ENCODE assay signal across 9 cellular contexts in the genomic region with DNA sequence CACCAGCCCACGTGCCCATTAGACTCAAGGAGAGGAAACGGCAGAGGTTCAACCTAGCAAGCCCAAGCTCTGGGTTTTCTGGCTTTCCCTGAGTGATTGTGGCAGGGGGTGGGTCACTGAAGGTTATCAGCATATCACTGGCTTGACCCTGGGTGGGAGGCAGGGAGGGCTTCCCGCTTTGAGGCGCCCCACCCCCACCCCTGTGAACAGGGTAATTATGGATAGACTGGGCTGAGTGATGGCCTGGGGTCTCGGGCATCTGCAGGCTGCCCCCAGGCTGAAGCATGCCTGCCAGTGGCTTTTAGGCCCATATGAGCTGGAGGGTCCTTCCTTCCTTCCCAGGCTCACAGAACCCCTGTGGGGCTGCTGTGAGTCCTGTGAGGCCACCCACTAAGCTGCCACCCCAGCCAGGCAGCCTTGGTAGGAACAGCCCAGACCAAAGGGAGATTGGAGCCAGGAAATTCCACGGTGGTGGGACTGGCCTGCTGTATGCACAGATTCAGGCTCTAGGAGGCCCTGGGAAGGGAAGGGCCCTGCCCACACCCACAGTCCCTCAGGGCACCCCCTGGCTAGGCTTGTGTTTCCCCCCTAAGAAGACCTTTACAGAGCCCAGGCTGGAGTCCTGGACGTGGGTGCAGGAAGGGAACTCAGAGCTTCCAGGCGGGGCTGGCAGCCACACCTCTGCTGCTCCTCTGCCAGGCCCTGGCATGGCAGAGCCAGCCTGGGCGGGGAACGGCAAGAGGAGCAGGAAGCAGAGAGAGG. TPM values are rescaled to one million over a fixed set of nuclear protein-coding genes. Genes with fewer than 3 reads are reported as not detected.
DNase-seq lines count a peak whose midpoint lies in the region; ATAC-seq and TF ChIP-seq lines count a peak whose summit lies in the region.
"Had no signal": no experiment of that assay in that cellular context is flagged by ENCODE, and none has a peak within 500 bp of the region (broad histone marks: within the 10 kb centered on the region; RNA-seq: fewer than 3 reads in every experiment).

No MANE protein-coding gene starts in this region.

- peak overlapping the region; percentile 42 for H3K4me2 ChIP-seq in skeletal muscle satellite cell (ENCODE audit: low read length)

- intact Hi-C loops in heart left ventricle (cut with DNase I) = no loop called here

- TF ChIP-seq POLR2A in heart left ventricle (IDR thresholded peaks at IDR 0.05) = no peak

- no peaks in the 10 kb centered on the region; a peak in 1 of 3 replicates for H3K36me3 ChIP-seq in HEK293 (ENCODE audit: control insufficient read depth in 2 of 2, insufficient read depth in 1 of 2, low read length in 2 of 2)
- no peaks in the 10 kb centered on the region for H3K36me3 ChIP-seq in heart left ventricle
- H3K36me3 ChIP-seq in skeletal muscle satellite cell (ENCODE audit: insufficient read depth, low read length) = no peaks in the 10 kb centered on the region

- 51 to 60% (median 53%) methylated on average over 10 of the region's 10 CpGs for WGBS in heart left ventricle, 4 donors

- peaks cover 0 to 29% (median 4%) of the 10 kb centered on the region in 9 donors for H3K27me3 ChIP-seq in heart left ventricle
- H3K27me3 ChIP-seq in skeletal muscle satellite cell (ENCODE audit: control insufficient read depth, insufficient read depth, low read length) = no peaks in the 10 kb centered on the region

- peak overlapping the region; percentile 39 for H3K9ac ChIP-seq in skeletal muscle satellite cell (ENCODE audit: low read depth, low read length)

- H3K27ac ChIP-seq in HEK293 (ENCODE audit: extremely low read depth, low read depth, low read length) (no peak overlapping the region), heart left ventricle (no peak overlapping the region)

- POLR2A ChIA-PET in HEK293 (lab: Yijun Ruan, JAX) = no interaction called here

- no peaks in the 10 kb centered on the region for H3K4me1 ChIP-seq in HEK293 (ENCODE audit: control insufficient read depth, insufficient read depth, low read length)
- H3K4me1 ChIP-seq in heart left ventricle = peaks cover 0 to 7% (median 0%) of the 10 kb centered on the region in 12 donors
- peaks cover 39% of the 10 kb centered on the region for H3K4me1 ChIP-seq in skeletal muscle satellite cell (ENCODE audit: control insufficient read depth, insufficient read depth, low read length)

- peak; percentile 29 to 52 (median 34) for ATAC-seq in heart left ventricle
- no peak for ATAC-seq in HG03196 (IDR thresholded peaks at IDR 0.05; ENCODE audit: unreplicated experiment)
- ATAC-seq in GM19324 (IDR thresholded peaks at IDR 0.05; ENCODE audit: low FRiP score, unreplicated experiment) = no peak

- CTCF ChIA-PET in HEK293 (lab: Yijun Ruan, JAX) = interaction anchor here (0.7 kb wide), 1 partner anchor 38 kb away, joined by 5 read pairs; no protein-coding TSS in a partner anchor

- no peak for TF ChIP-seq CTCF in HEK293 (tag by site-specific recombination; IDR thresholded peaks at IDR 0.05)
- no peak for TF ChIP-seq CTCF in heart left ventricle (IDR thresholded peaks at IDR 0.05)

- peak; percentile 67 for DNase-seq in SW480 (ENCODE audit: low spot score)
- peak in 3 of 5 donors; percentile 42 to 60 (median 47) for DNase-seq in heart left ventricle
- no peak for DNase-seq in CD1c-positive myeloid dendritic cell (ENCODE audit: extremely low spot score)
- DNase-seq: central memory CD4-positive, alpha-beta T cell had no signal

- no peaks in the 10 kb centered on the region for H3K9me3 ChIP-seq in HEK293 (ENCODE audit: control insufficient read depth, insufficient read depth, low read depth, low read length)
- H3K9me3 ChIP-seq in heart left ventricle = no peaks in the 10 kb centered on the region
- H3K9me3 ChIP-seq in skeletal muscle satellite cell (replicated peaks; ENCODE audit: low read length) = no peaks in the 10 kb centered on the region

- no peak overlapping the region for H3K4me3 ChIP-seq in HEK293 (ENCODE audit: low read depth, low read length)
- no peak overlapping the region for H3K4me3 ChIP-seq in heart left ventricle
- H3K4me3 ChIP-seq in skeletal muscle satellite cell (ENCODE audit: low read length) = no peak overlapping the region

TF ChIP-seq in HEK293, 187 proteins besides CTCF, POLR2A, EP300 and RAD21:
- peak; percentile 30; the same call in 1 of the 2 replicates for TF ChIP-seq ZFHX2 (tag by site-specific recombination; conservative IDR thresholded peaks at IDR 0.05)
- peak; percentile 13; the same call in 1 of the 2 replicates for TF ChIP-seq ZNF341 (tag by site-specific recombination; IDR thresholded peaks at IDR 0.05; ENCODE audit: low read depth)
- no peak for TF ChIP-seq ZNF157 (tag by site-specific recombination; IDR thresholded peaks at IDR 0.05)
- TF ChIP-seq ZNF133 (tag by site-specific recombination; IDR thresholded peaks at IDR 0.05) = no peak
- no peak for TF ChIP-seq ZNF184 (tag by site-specific recombination; IDR thresholded peaks at IDR 0.05)
- TF ChIP-seq ZNF24 (tag by site-specific recombination; IDR thresholded peaks at IDR 0.05) = no peak
- peak; percentile 52 for TF ChIP-seq ZIC2 (tag by site-specific recombination; IDR thresholded peaks at IDR 0.05)
- no peak for TF ChIP-seq ZNF610 (tag by site-specific recombination; IDR thresholded peaks at IDR 0.05; ENCODE audit: borderline replicate concordance)
- TF ChIP-seq GLIS1 (tag by site-specific recombination; IDR thresholded peaks at IDR 0.05) = peak; percentile 99
- TF ChIP-seq KLF1 (tag by site-specific recombination; IDR thresholded peaks at IDR 0.05) = peak; percentile 32

RNA-seq across cellular contexts. Expression of a gene that starts 33.2 kb away (rescaled TPM):
- total RNA-seq in heart left ventricle = under 1 TPM in 1 of 9 donors, not detected in 8; 0.50 TPM
- polyA plus RNA-seq in heart left ventricle = not detected
- not detected in 2 replicates for total RNA-seq in skeletal muscle satellite cell (2012; rRNA removed)
- total RNA-seq: lung microvascular endothelial cell had no signal

RNA-seq across cellular contexts. Expression of a gene that starts 55.6 kb away (rescaled TPM):
- 1 to 10 TPM; 1.0 to 5.2 (median 2.9) TPM for total RNA-seq in heart left ventricle
- 1 to 10 TPM; 1.2 to 1.3 TPM for polyA plus RNA-seq in heart left ventricle
- total RNA-seq in skeletal muscle satellite cell (2012; rRNA removed) = under 0.01 TPM in 1 of 2 replicates, not detected in the other

RNA-seq across cellular contexts. Expression of a gene that starts 57.5 kb away (rescaled TPM):
- total RNA-seq in heart left ventricle = not detected
- not detected for polyA plus RNA-seq in heart left ventricle
- not detected in 2 replicates for total RNA-seq in skeletal muscle satellite cell (2012; rRNA removed)
- total RNA-seq: lung microvascular endothelial cell had no signal

Comparison
In these comparisons a context has a peak if more than half of its experiments do, and no peak if none do; other contexts are left out.
1. ATAC-seq: peak in heart left ventricle (4 of 4); none in HG03196 (single experiment) and GM19324 (single experiment).